Comparison of ENCODE assay signal across 8 cellular contexts in the genomic region with DNA sequence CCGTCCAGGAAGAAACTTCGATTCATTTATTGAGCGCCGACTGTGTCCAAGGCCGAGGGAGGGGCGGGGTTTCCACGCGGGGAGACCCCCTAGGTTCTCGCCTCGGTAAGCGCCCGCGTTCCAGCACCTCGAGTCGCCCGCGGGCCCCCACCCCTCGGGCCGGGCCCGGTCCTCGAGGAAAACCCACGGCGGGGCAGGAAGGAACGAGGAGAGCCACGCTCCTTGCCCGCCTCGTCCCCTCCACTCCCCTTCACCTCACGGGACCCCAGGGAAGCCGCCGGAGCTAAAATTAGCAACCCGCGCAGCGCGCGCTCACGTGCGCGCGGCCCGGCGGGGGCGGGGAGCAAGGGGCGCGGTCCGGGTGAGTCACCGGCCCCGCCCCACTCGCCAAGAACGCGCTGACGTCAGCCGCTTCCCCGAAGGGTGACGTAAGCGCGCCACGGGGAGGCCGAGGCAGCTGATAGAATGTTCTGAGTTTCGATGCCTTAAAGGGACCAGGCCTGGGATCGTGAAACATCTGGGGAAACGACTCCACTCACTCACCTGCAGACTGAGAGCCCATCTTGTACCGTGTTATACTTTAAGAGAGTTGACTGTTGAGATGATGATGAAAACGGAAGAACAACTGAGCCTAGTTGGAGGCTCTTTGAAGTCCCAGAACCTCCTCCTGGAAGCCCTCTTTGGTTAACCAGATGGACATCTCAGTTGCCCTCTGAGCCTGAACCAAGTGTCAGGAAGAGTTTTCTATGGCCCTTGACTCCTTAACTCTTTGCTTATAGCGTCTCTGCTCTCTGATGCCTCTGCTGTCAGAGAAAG. TPM values are rescaled to one million over a fixed set of nuclear protein-coding genes. Genes with fewer than 3 reads are reported as not detected.
DNase-seq lines count a peak whose midpoint lies in the region; ATAC-seq and TF ChIP-seq lines count a peak whose summit lies in the region.

No MANE protein-coding gene starts in this region.

- H3K9me3 Mint-ChIP-seq in T-cell (peaks cover 4 to 12% (median 8%) of the 10 kb centered on the region in 3 donors), progenitor cell of endocrine pancreas (ENCODE audit: low read depth) (peaks cover 4% of the 10 kb centered on the region)

- peaks cover 19% of the 10 kb centered on the region for H3K9me3 ChIP-seq in left ventricle myocardium inferior (replicated peaks)
- H3K9me3 ChIP-seq in upper lobe of right lung = no peaks in the 10 kb centered on the region

- TF ChIP-seq CTCF in GM13977 (IDR thresholded peaks at IDR 0.05; ENCODE audit: extremely low read depth, insufficient read depth, missing control alignments) (no peak), left ventricle myocardium inferior (IDR thresholded peaks at IDR 0.05; ENCODE audit: borderline replicate concordance) (no peak), progenitor cell of endocrine pancreas (IDR thresholded peaks at IDR 0.05; ENCODE audit: unreplicated experiment) (no peak), upper lobe of right lung (IDR thresholded peaks at IDR 0.05) (no peak)

- intact Hi-C loops in left ventricle myocardium inferior (cut with micrococcal nuclease) (no loop called here), upper lobe of right lung (cut with DNase I) (no loop called here)

- peak overlapping the region; percentile 96 for H3K27ac ChIP-seq in left ventricle myocardium inferior (replicated peaks)
- H3K27ac ChIP-seq in upper lobe of right lung = peak overlapping the region; percentile 98

- in situ Hi-C loops in GM13977 (cut with MboI; ENCODE audit: low pct_unique_long_range_greater_than_20kb, low sequenced_read_pairs, unreplicated experiment) = no loop called here

- peaks cover 25% of the 10 kb centered on the region for H3K4me1 ChIP-seq in left ventricle myocardium inferior
- H3K4me1 ChIP-seq in upper lobe of right lung = no peaks in the 10 kb centered on the region

- H3K27ac Mint-ChIP-seq in T-cell (peak overlapping the region; percentile 82 to 95), progenitor cell of endocrine pancreas (peak overlapping the region; percentile 98)

- H3K36me3 Mint-ChIP-seq in T-cell = no peaks in the 10 kb centered on the region
- H3K36me3 Mint-ChIP-seq in progenitor cell of endocrine pancreas (ENCODE audit: insufficient read depth) = no peaks in the 10 kb centered on the region

- DNase-seq in GM13977 (ENCODE audit: low spot score) (peak; percentile 96), NCI-H1417 treated with DMSO at 0.1 percent for 48 hours (lab: John Stamatoyannopoulos, UW) (peak; percentile 4), T-cell (peak; percentile 83 to 93 (median 90)), amniotic stem cell (lab: John Stamatoyannopoulos, UW) (peak; percentile 78), left ventricle myocardium inferior (peak; percentile 92), progenitor cell of endocrine pancreas (ENCODE audit: low spot score, unreplicated experiment) (peak; percentile 80), upper lobe of right lung (peak; percentile 96)

- H3K4me3 ChIP-seq in left ventricle myocardium inferior (peak overlapping the region; percentile 76), upper lobe of right lung (peak overlapping the region; percentile 91)

- H3K4me1 Mint-ChIP-seq in T-cell (peaks cover 6 to 13% (median 11%) of the 10 kb centered on the region in 3 donors), progenitor cell of endocrine pancreas (ENCODE audit: low read depth) (peaks cover 6% of the 10 kb centered on the region)

- ATAC-seq in HG02840 (IDR thresholded peaks at IDR 0.05; ENCODE audit: low FRiP score, unreplicated experiment) (peak; percentile 80), T-cell (replicated peaks in 1 of 4) (peak; percentile 95 to 98 (median 96)), upper lobe of right lung (peak; percentile 95)

- H3K36me3 ChIP-seq in left ventricle myocardium inferior (no peaks in the 10 kb centered on the region), upper lobe of right lung (no peaks in the 10 kb centered on the region)

- H3K27me3 Mint-ChIP-seq in T-cell = peaks cover 0 to 3% of the 10 kb centered on the region in 2 donors
- H3K27me3 Mint-ChIP-seq in progenitor cell of endocrine pancreas = peaks cover 3% of the 10 kb centered on the region

- POLR2A ChIA-PET in T-cell (lab: Charles Lee) = interaction anchor here (0.6 to 0.7 kb wide), 6 partner anchors 8 to 858 kb away, joined by 3 to 11 read pairs (median 5); no protein-coding TSS in a partner anchor

- no peaks in the 10 kb centered on the region for H3K27me3 ChIP-seq in left ventricle myocardium inferior (ENCODE audit: low read depth)
- no peaks in the 10 kb centered on the region for H3K27me3 ChIP-seq in upper lobe of right lung

- CTCF ChIA-PET in T-cell (lab: Charles Lee) = interaction anchor here (0.5 to 1.4 kb wide), 11 partner anchors 8 to 888 kb away, joined by 3 to 9 read pairs (median 4); a partner anchor contains a TSS

- H3K4me3 Mint-ChIP-seq in T-cell (peak overlapping the region; percentile 76 to 84 (median 78)), progenitor cell of endocrine pancreas (ENCODE audit: low read depth) (peak overlapping the region; percentile 70)

RNA-seq across cellular contexts. Expression of a gene that starts 49.7 kb away (rescaled TPM):
- total RNA-seq in T-cell = 10 to 100 TPM in 2 of 5 donors, 1 to 10 TPM in 3; 1.5 to 20.1 (median 3.1) TPM
- 20.0 TPM for total RNA-seq in left ventricle myocardium inferior
- 14.6 and 18.2 TPM in 2 replicates for total RNA-seq in progenitor cell of endocrine pancreas
- total RNA-seq in upper lobe of right lung = 28.9 TPM

Comparison
In these comparisons a context has a peak if more than half of its experiments do, and no peak if none do; other contexts are left out.
1. Peak in every context shown above with its lines: DNase-seq, ATAC-seq, H3K4me3 ChIP-seq and H3K27ac ChIP-seq.
2. DNase-seq: peak in every context shown above with its lines; median percentile 96 in GM13977; 96 in upper lobe of right lung; 92 in left ventricle myocardium inferior; 90 in T-cell; 80 in progenitor cell of endocrine pancreas; 78 in amniotic stem cell; 4 in NCI-H1417 treated with DMSO at 0.1 percent for 48 hours.